10 cellular contexts compared by ENCODE assay signal in genomic region chr4:175947117-175947722, GRCh38.
DNase-seq lines count a peak whose midpoint lies in the region; ATAC-seq, FAIRE-seq and TF ChIP-seq lines count a peak whose summit lies in the region.
"Had no signal": no experiment of that assay in that cellular context is flagged by ENCODE, and none has a peak within 500 bp of the region (broad histone marks: within the 10 kb centered on the region; RNA-seq: fewer than 3 reads in every experiment).

No MANE protein-coding gene starts in this region.

- no peaks in the 10 kb centered on the region for H3K27me3 ChIP-seq in CD4-positive, CD25-positive, alpha-beta regulatory T cell (ENCODE audit: control insufficient read depth, insufficient read depth, low read length)
- H3K27me3 ChIP-seq in GM23248 (replicated peaks; ENCODE audit: insufficient read depth), result no peaks in the 10 kb centered on the region
- no peaks in the 10 kb centered on the region for H3K27me3 ChIP-seq in gastroesophageal sphincter

- peaks cover 0 to 6% (median 4%) of the 10 kb centered on the region in 4 donors for H3K4me1 Mint-ChIP-seq in CD4-positive, CD25-positive, alpha-beta regulatory T cell

- no peak overlapping the region for H3K4me3 Mint-ChIP-seq in CD4-positive, CD25-positive, alpha-beta regulatory T cell
- H3K4me3 Mint-ChIP-seq: IgD-negative memory B cell, memory B cell had no signal

- in situ Hi-C loops in GM23248 (cut with MboI), result loop anchor here (10.0 kb wide), 1 partner anchor 388 kb away; no protein-coding TSS in a partner anchor

- H3K4me2 ChIP-seq in GM23248 (ENCODE audit: unreplicated experiment), result no peak overlapping the region

- H3K36me3 Mint-ChIP-seq in CD4-positive, CD25-positive, alpha-beta regulatory T cell, result no peaks in the 10 kb centered on the region
- H3K36me3 Mint-ChIP-seq: IgD-negative memory B cell, memory B cell had no signal

- FAIRE-seq in GM12892 (lab: Jason Lieb, UNC), result no peak

- no peak overlapping the region for H3K27ac ChIP-seq in CD4-positive, CD25-positive, alpha-beta regulatory T cell (ENCODE audit: insufficient read depth, low read length, poor library complexity, severe bottlenecking)
- H3K27ac ChIP-seq in GM23248 (no peak overlapping the region), SK-N-MC (no peak overlapping the region), gastroesophageal sphincter (peak overlapping the region in 2 of 4 donors; percentile 9 to 38)

- no peaks in the 10 kb centered on the region for H3K36me3 ChIP-seq in CD4-positive, CD25-positive, alpha-beta regulatory T cell (ENCODE audit: control insufficient read depth, insufficient read depth, low read length)
- no peaks in the 10 kb centered on the region for H3K36me3 ChIP-seq in GM23248 (ENCODE audit: low read depth)
- H3K36me3 ChIP-seq in SK-N-MC (ENCODE audit: insufficient read depth, low read length), result no peaks in the 10 kb centered on the region
- H3K36me3 ChIP-seq in gastroesophageal sphincter, result no peaks in the 10 kb centered on the region

- DNase-seq in CD4-positive, CD25-positive, alpha-beta regulatory T cell, result peak in 2 of 3 donors; percentile 0 to 29
- DNase-seq in GM23248 (peak; percentile 47), SK-N-MC (ENCODE audit: low read depth, low spot score) (peak; percentile 30), activated gamma-delta T cell treated with Interleukin-2 at 50 U/mL for 16 hours (no peak), GM12892 (ENCODE audit: insufficient read length) (no peak), ecto neural progenitor cell (ENCODE audit: low spot score) (no peak)

- H3K27me3 Mint-ChIP-seq in CD4-positive, CD25-positive, alpha-beta regulatory T cell, result peaks cover 5% of the 10 kb centered on the region

- no peaks in the 10 kb centered on the region for H3F3A ChIP-seq in GM23248 (ENCODE audit: insufficient read depth)

- no peak for ATAC-seq in CD4-positive, CD25-positive, alpha-beta regulatory T cell (ENCODE audit: low read depth in 2 of 2)
- ATAC-seq in gastroesophageal sphincter, result no peak
- ATAC-seq in GM19328 (IDR thresholded peaks at IDR 0.05; ENCODE audit: unreplicated experiment), result no peak

- H4K20me1 ChIP-seq in GM23248 (ENCODE audit: insufficient read depth), result no peaks in the 10 kb centered on the region

- H2AFZ ChIP-seq in GM23248, result peak overlapping the region; percentile 36; the same call in 1 of the 2 replicates

- H3K9me2 ChIP-seq in GM23248 (ENCODE audit: insufficient read depth), result no peaks in the 10 kb centered on the region

- no peak for TF ChIP-seq EP300 in gastroesophageal sphincter (IDR thresholded peaks at IDR 0.05)

- no peaks in the 10 kb centered on the region for H3K9me3 ChIP-seq in CD4-positive, CD25-positive, alpha-beta regulatory T cell (ENCODE audit: control insufficient read depth in 2 of 2, low read length in 2 of 2)
- H3K9me3 ChIP-seq in GM23248 (ENCODE audit: low read depth) (no peaks in the 10 kb centered on the region), SK-N-MC (ENCODE audit: low read depth, low read length) (no peaks in the 10 kb centered on the region), gastroesophageal sphincter (no peaks in the 10 kb centered on the region)

- TF ChIP-seq POLR2A in gastroesophageal sphincter (IDR thresholded peaks at IDR 0.05), result no peak
- no peak for TF ChIP-seq POLR2A in GM12892 (IDR thresholded peaks at IDR 0.05; ENCODE audit: low read depth, low read length)

- H3K4me3 ChIP-seq in CD4-positive, CD25-positive, alpha-beta regulatory T cell (ENCODE audit: low read depth, low read length), result no peak overlapping the region
- H3K4me3 ChIP-seq in GM23248, result 0 out of 2 replicates have a peak overlapping the region, but pooled peaks have one; percentile 8
- H3K4me3 ChIP-seq in SK-N-MC, result peak overlapping the region; percentile 29; the same call in 1 of the 2 replicates
- no peak overlapping the region for H3K4me3 ChIP-seq in gastroesophageal sphincter

- peak; percentile 37 to 71 (median 60) for TF ChIP-seq CTCF in gastroesophageal sphincter (IDR thresholded peaks at IDR 0.05)

- no peak overlapping the region for H3K27ac Mint-ChIP-seq in CD4-positive, CD25-positive, alpha-beta regulatory T cell
- H3K27ac Mint-ChIP-seq: IgD-negative memory B cell, memory B cell had no signal

- H3K9ac ChIP-seq in GM23248 (no peak overlapping the region), SK-N-MC (ENCODE audit: insufficient read length) (no peak overlapping the region)

- no peaks in the 10 kb centered on the region for H3K4me1 ChIP-seq in CD4-positive, CD25-positive, alpha-beta regulatory T cell (ENCODE audit: control insufficient read depth, insufficient read depth, low read length, poor library complexity, severe bottlenecking)
- H3K4me1 ChIP-seq in GM23248 (ENCODE audit: insufficient read depth), result no peaks in the 10 kb centered on the region
- H3K4me1 ChIP-seq in gastroesophageal sphincter, result peaks cover 0 to 8% (median 0%) of the 10 kb centered on the region in 3 donors

- H3K79me2 ChIP-seq in GM23248 (ENCODE audit: insufficient read depth), result no peaks in the 10 kb centered on the region

- 0% methylated on average over 4 of the region's 4 CpGs for WGBS in GM23248 (ENCODE audit: low coverage in 1 of 2, low lambda C conversion rate in 2 of 2, missing lambda C conversion rate in 2 of 2), 2 experiments
- WGBS in gastroesophageal sphincter (ENCODE audit: low coverage in 1 of 2), 2 donors, result 0 to 3% methylated on average over 4 of the region's 4 CpGs

- H3K9me3 Mint-ChIP-seq in CD4-positive, CD25-positive, alpha-beta regulatory T cell, result peaks cover 0 to 2% (median 0%) of the 10 kb centered on the region in 7 donors
- H3K9me3 Mint-ChIP-seq: IgD-negative memory B cell, memory B cell had no signal

Comparison
In these comparisons a context has a peak if more than half of its experiments do, and no peak if none do; other contexts are left out.
1. DNase-seq: peak in CD4-positive, CD25-positive, alpha-beta regulatory T cell (2 of 3), GM23248 (single experiment) and SK-N-MC (single experiment); none in activated gamma-delta T cell treated with Interleukin-2 at 50 U/mL for 16 hours (single experiment), GM12892 (single experiment) and ecto neural progenitor cell (single experiment).
2. H3K4me3 ChIP-seq: peak in GM23248 (single experiment) and SK-N-MC (single experiment); none in CD4-positive, CD25-positive, alpha-beta regulatory T cell (single experiment) and gastroesophageal sphincter (0 of 2).